ENCODE assay signal across 9 cellular contexts in the genomic region with DNA sequence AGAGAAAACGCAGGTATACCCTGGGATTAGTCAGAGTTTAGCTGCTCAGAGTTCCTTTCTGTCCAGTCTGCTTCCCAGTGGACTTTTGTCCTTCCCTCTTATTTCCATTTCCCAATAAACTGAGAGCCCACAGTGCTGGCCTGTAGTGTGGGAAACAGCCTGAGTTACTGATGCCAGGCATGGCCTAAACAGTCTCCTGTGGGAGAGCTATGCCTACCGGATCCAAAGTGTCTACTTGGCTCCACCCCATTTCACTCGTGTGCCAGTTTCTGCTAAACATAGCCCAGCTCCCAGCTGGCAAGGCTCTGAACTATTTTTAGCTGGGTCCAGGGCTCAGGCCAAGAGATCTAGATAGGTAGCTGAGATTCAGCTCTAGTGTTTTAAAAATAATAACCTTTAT. TPM values are rescaled to one million over a fixed set of nuclear protein-coding genes. Genes with fewer than 3 reads are reported as not detected.
DNase-seq lines count a peak whose midpoint lies in the region; ATAC-seq and TF ChIP-seq lines count a peak whose summit lies in the region.
"Had no signal": no experiment of that assay in that cellular context is flagged by ENCODE, and none has a peak within 500 bp of the region (broad histone marks: within the 10 kb centered on the region; RNA-seq: fewer than 3 reads in every experiment).

No MANE protein-coding gene starts in this region.

- no CpG with 5 or more reads among the region's 3 CpGs for WGBS in neuronal stem cell (ENCODE audit: extremely low coverage in 2 of 2, insufficient read length in 2 of 2, insufficient replicate concordance in 1 of 2), 2 donors

- H2BK5ac ChIP-seq in neuronal stem cell (ENCODE audit: low read length): no peak overlapping the region

- no peaks in the 10 kb centered on the region for H3K9me3 ChIP-seq in parathyroid adenoma (ENCODE audit: control insufficient read depth, low read length)
- peaks cover 6 to 10% of the 10 kb centered on the region in 2 donors for H3K9me3 ChIP-seq in neuronal stem cell (replicated peaks in 1 of 2; ENCODE audit: control insufficient read depth in 2 of 2, insufficient read depth in 1 of 2, low read depth in 1 of 2, low read length in 2 of 2)

- H2AK5ac ChIP-seq in neuronal stem cell (ENCODE audit: low read depth, low read length): no peak overlapping the region

- ATAC-seq in GM19351 (IDR thresholded peaks at IDR 0.05; ENCODE audit: unreplicated experiment) (no peak), GM19463 (IDR thresholded peaks at IDR 0.05; ENCODE audit: unreplicated experiment) (no peak), GM21515 (IDR thresholded peaks at IDR 0.05; ENCODE audit: unreplicated experiment) (no peak)

- no peak overlapping the region for H3K18ac ChIP-seq in neuronal stem cell (ENCODE audit: low read length)

- H3K27me3 ChIP-seq in parathyroid adenoma (ENCODE audit: control insufficient read depth, insufficient read depth, low read length) (no peaks in the 10 kb centered on the region), neuronal stem cell (ENCODE audit: control insufficient read depth in 3 of 3, insufficient read depth in 3 of 3, low read depth in 1 of 3, low read length in 3 of 3) (no peaks in the 10 kb centered on the region)

- no peak overlapping the region for H4K8ac ChIP-seq in neuronal stem cell (ENCODE audit: low read depth, low read length)

- TF ChIP-seq CTCF in fibroblast of villous mesenchyme (IDR thresholded peaks at IDR 0.05; ENCODE audit: insufficient read depth, low read depth, low read length): no peak
- TF ChIP-seq CTCF in parathyroid adenoma (IDR thresholded peaks at IDR 0.05): no peak

- H4K91ac ChIP-seq in neuronal stem cell (ENCODE audit: low read depth, low read length, poor library complexity): no peak overlapping the region

- no peak overlapping the region for H3K4me3 ChIP-seq in fibroblast of villous mesenchyme (ENCODE audit: low read depth, low read length)
- peak overlapping the region; percentile 33 for H3K4me3 ChIP-seq in parathyroid adenoma (ENCODE audit: low read depth, low read length)
- no peak overlapping the region for H3K4me3 ChIP-seq in neuronal stem cell (ENCODE audit: low read length in 2 of 2)

- DNase-seq in COLO668 (lab: John Stamatoyannopoulos, UW; ENCODE audit: unreplicated experiment) (peak; percentile 27), SHP77 (lab: John Stamatoyannopoulos, UW) (peak; percentile 66 to 82), fibroblast of villous mesenchyme (ENCODE audit: low read depth) (peak; percentile 20), neuronal stem cell (ENCODE audit: low spot score) (no peak)
- DNase-seq: occipital lobe had no signal

- no peak overlapping the region for H3K14ac ChIP-seq in neuronal stem cell (ENCODE audit: low read length)

- H3K79me1 ChIP-seq in neuronal stem cell (ENCODE audit: low read depth, low read length): no peaks in the 10 kb centered on the region

- H3K27ac ChIP-seq in parathyroid adenoma (peak overlapping the region; percentile 78), neuronal stem cell (replicated peaks; ENCODE audit: low read length) (no peak overlapping the region)

- H2BK12ac ChIP-seq in neuronal stem cell (ENCODE audit: low read length): no peak overlapping the region

- no peak overlapping the region for H2BK15ac ChIP-seq in neuronal stem cell (ENCODE audit: low read length)

- H3K36me3 ChIP-seq in parathyroid adenoma (ENCODE audit: control insufficient read depth, insufficient read depth, low read length) (no peaks in the 10 kb centered on the region), neuronal stem cell (replicated peaks in 1 of 2; ENCODE audit: control insufficient read depth in 2 of 2, insufficient read depth in 2 of 2, low read length in 2 of 2) (no peaks in the 10 kb centered on the region)

- H2AFZ ChIP-seq in parathyroid adenoma (peak overlapping the region; percentile 67), neuronal stem cell (ENCODE audit: low read length) (no peak overlapping the region)

- no peak overlapping the region for H3K23ac ChIP-seq in neuronal stem cell (ENCODE audit: low read depth, low read length, poor library complexity)

- H3K4me2 ChIP-seq in parathyroid adenoma (ENCODE audit: low read length): peak overlapping the region; percentile 53
- H3K4me2 ChIP-seq in neuronal stem cell (ENCODE audit: insufficient read depth, low read length, poor library complexity, severe bottlenecking): no peak overlapping the region

- H2BK120ac ChIP-seq in neuronal stem cell (ENCODE audit: low read depth, low read length): no peak overlapping the region

- H3K9ac ChIP-seq in parathyroid adenoma (no peak overlapping the region), neuronal stem cell (ENCODE audit: low read depth, low read length, poor library complexity) (no peak overlapping the region)

- no peaks in the 10 kb centered on the region for H3K79me2 ChIP-seq in parathyroid adenoma

- no peak overlapping the region for H3K4ac ChIP-seq in neuronal stem cell (ENCODE audit: low read length)

- H3K4me1 ChIP-seq in parathyroid adenoma (peaks cover 9% of the 10 kb centered on the region), neuronal stem cell (ENCODE audit: control insufficient read depth in 2 of 2, insufficient read depth in 1 of 2, low read depth in 1 of 2, low read length in 2 of 2) (no peaks in the 10 kb centered on the region)

RNA-seq across cellular contexts. Expression of a gene that starts 15.6 kb away (rescaled TPM):
- total RNA-seq in fibroblast of villous mesenchyme: 172 and 279 TPM in 2 replicates
- 84.3 TPM for polyA plus RNA-seq in neuronal stem cell (2013, experiment 1 of 2)
- 88.7 TPM for polyA plus RNA-seq in neuronal stem cell (2013, experiment 2 of 2)
